ENCODE assay signal across 8 cellular contexts in the genomic region with DNA sequence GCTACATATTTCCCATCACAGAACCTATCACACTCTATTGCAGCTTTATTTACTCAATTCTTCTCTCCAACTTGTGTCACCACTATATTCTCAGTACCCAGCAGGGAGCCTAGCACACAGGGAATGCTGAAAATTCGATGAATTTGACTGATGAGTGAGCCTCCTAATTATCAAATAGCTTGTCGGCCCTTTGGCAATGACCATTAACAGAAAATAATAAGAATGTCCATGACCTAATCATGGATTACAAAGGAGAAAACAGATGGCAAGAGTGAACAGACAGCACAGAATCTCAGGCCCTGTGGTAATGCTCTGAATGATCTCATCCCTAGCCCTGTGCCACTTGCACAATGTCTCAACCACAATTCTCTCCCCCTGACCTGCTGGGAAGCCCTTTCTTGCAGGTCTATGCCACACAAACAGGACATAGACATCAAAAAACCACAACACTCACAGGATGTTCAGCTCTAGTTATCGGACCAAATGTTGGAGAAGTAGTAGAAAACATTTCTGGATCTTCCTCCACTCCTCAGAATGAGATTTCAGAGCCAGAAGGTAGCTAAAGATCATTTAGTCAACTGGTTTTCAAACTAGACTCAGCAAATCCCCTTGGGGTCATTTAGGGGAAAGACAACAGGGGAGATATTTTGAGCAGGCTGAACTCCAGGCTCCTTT.
DNase-seq lines count a peak whose midpoint lies in the region; ATAC-seq and TF ChIP-seq lines count a peak whose summit lies in the region.

No MANE protein-coding gene starts in this region.

- peaks cover 33% of the 10 kb centered on the region for H3K4me1 ChIP-seq in CD8-positive, alpha-beta memory T cell (ENCODE audit: insufficient read depth, low read length)

- intact Hi-C loops in sciatic nerve (cut with DNase I): loop anchor here (5.0 kb wide), 1 partner anchor 77 kb away; no protein-coding TSS in a partner anchor

- H3K36me3 ChIP-seq in CD8-positive, alpha-beta memory T cell (ENCODE audit: insufficient read depth, low read length): no peaks in the 10 kb centered on the region
- H3K36me3 ChIP-seq in MG63: no peaks in the 10 kb centered on the region; the same call in 1 of the 2 replicates

- no peaks in the 10 kb centered on the region for H3K27me3 Mint-ChIP-seq in CD8-positive, alpha-beta memory T cell
- H3K27me3 Mint-ChIP-seq in activated CD4-positive, alpha-beta memory T cell treated with anti-CD3 and anti-CD28 coated beads, Interleukin-2, amount 10 ng/mL, durations not matched to agents 7 days and 5 days: no peaks in the 10 kb centered on the region

- no peaks in the 10 kb centered on the region for H3K9me3 Mint-ChIP-seq in CD8-positive, alpha-beta memory T cell
- H3K9me3 Mint-ChIP-seq in activated CD4-positive, alpha-beta memory T cell treated with anti-CD3 and anti-CD28 coated beads, Interleukin-2, amount 10 ng/mL, durations not matched to agents 7 days and 5 days: no peaks in the 10 kb centered on the region

- H3K4me1 Mint-ChIP-seq in CD8-positive, alpha-beta memory T cell: peaks cover 48 to 68% (median 61%) of the 10 kb centered on the region in 3 donors
- H3K4me1 Mint-ChIP-seq in activated CD4-positive, alpha-beta memory T cell treated with anti-CD3 and anti-CD28 coated beads, Interleukin-2, amount 10 ng/mL, durations not matched to agents 7 days and 5 days: peaks cover 56% of the 10 kb centered on the region

- no peaks in the 10 kb centered on the region for H3K27me3 ChIP-seq in CD8-positive, alpha-beta memory T cell (ENCODE audit: insufficient read depth, low read length, poor library complexity, severe bottlenecking)
- H3K27me3 ChIP-seq in MG63: no peaks in the 10 kb centered on the region

- DNase-seq in CD8-positive, alpha-beta memory T cell: peak; percentile 8 to 65 (median 42)
- peak; percentile 72 for DNase-seq in MG63
- peak; percentile 72 for DNase-seq in activated CD4-positive, alpha-beta memory T cell treated with anti-CD3 and anti-CD28 coated beads, Interleukin-2, amount 10 ng/mL, durations not matched to agents 7 days and 5 days
- peak; percentile 84 for DNase-seq in fibroblast of the aortic adventitia (ENCODE audit: low read depth)
- DNase-seq in sciatic nerve (ENCODE audit: low spot score): no peak
- DNase-seq in 8988T: no peak
- no peak for DNase-seq in NAMALWA (ENCODE audit: low spot score)

- peak overlapping the region; percentile 6 to 70 (median 37) for H3K4me3 Mint-ChIP-seq in CD8-positive, alpha-beta memory T cell
- peak overlapping the region; percentile 2 for H3K4me3 Mint-ChIP-seq in activated CD4-positive, alpha-beta memory T cell treated with anti-CD3 and anti-CD28 coated beads, Interleukin-2, amount 10 ng/mL, durations not matched to agents 7 days and 5 days

- H3K36me3 Mint-ChIP-seq in CD8-positive, alpha-beta memory T cell: peaks cover 0 to 3% (median 0%) of the 10 kb centered on the region in 3 donors
- H3K36me3 Mint-ChIP-seq in activated CD4-positive, alpha-beta memory T cell treated with anti-CD3 and anti-CD28 coated beads, Interleukin-2, amount 10 ng/mL, durations not matched to agents 7 days and 5 days (ENCODE audit: low read depth): peaks cover 2% of the 10 kb centered on the region

- ATAC-seq in sciatic nerve (peak; percentile 93), GM21423 (IDR thresholded peaks at IDR 0.05; ENCODE audit: unreplicated experiment) (no peak)

- peak overlapping the region; percentile 62 to 99 (median 89) for H3K27ac Mint-ChIP-seq in CD8-positive, alpha-beta memory T cell
- H3K27ac Mint-ChIP-seq in activated CD4-positive, alpha-beta memory T cell treated with anti-CD3 and anti-CD28 coated beads, Interleukin-2, amount 10 ng/mL, durations not matched to agents 7 days and 5 days: peak overlapping the region; percentile 23

- H3K27ac ChIP-seq in CD8-positive, alpha-beta memory T cell (ENCODE audit: low read depth, low read length): no peak overlapping the region

- H3K4me3 ChIP-seq in CD8-positive, alpha-beta memory T cell (ENCODE audit: low read length): no peak overlapping the region
- no peak overlapping the region for H3K4me3 ChIP-seq in MG63
- no peak overlapping the region for H3K4me3 ChIP-seq in fibroblast of the aortic adventitia (ENCODE audit: low read depth, low read length)

- CTCF ChIA-PET in CD8-positive, alpha-beta memory T cell (lab: Charles Lee): interaction anchor here (0.9 to 12.8 kb wide), 12 partner anchors 9 to 116 kb away, joined by 3 to 317 read pairs (median 4); no protein-coding TSS in a partner anchor
- CTCF ChIA-PET in activated CD4-positive, alpha-beta memory T cell treated with anti-CD3 and anti-CD28 coated beads, Interleukin-2, amount 10 ng/mL, durations not matched to agents 7 days and 5 days (lab: Charles Lee): interaction anchor here (0.6 to 7.7 kb wide), 11 partner anchors 8 to 439 kb away, joined by 3 to 393 read pairs (median 4); a partner anchor contains a TSS

- POLR2A ChIA-PET in CD8-positive, alpha-beta memory T cell (lab: Charles Lee): interaction anchor here (0.5 to 1.7 kb wide), 7 partner anchors 11 to 84 kb away, joined by 3 to 10 read pairs (median 4); no protein-coding TSS in a partner anchor
- POLR2A ChIA-PET in activated CD4-positive, alpha-beta memory T cell treated with anti-CD3 and anti-CD28 coated beads, Interleukin-2, amount 10 ng/mL, durations not matched to agents 7 days and 5 days (lab: Charles Lee): interaction anchor here (0.6 to 5.3 kb wide), 11 partner anchors 10 to 643 kb away, joined by 3 to 51 read pairs (median 3); a partner anchor contains a TSS

- no peaks in the 10 kb centered on the region for H3K9me3 ChIP-seq in CD8-positive, alpha-beta memory T cell (ENCODE audit: low read length)
- no peaks in the 10 kb centered on the region for H3K9me3 ChIP-seq in MG63

- no peak for TF ChIP-seq CTCF in fibroblast of the aortic adventitia (IDR thresholded peaks at IDR 0.05; ENCODE audit: insufficient read depth, low read length)

Comparison
In these comparisons a context has a peak if more than half of its experiments do, and no peak if none do; other contexts are left out.
1. DNase-seq: peak in CD8-positive, alpha-beta memory T cell (5 of 5), MG63 (single experiment), activated CD4-positive, alpha-beta memory T cell treated with anti-CD3 and anti-CD28 coated beads, Interleukin-2, amount 10 ng/mL, durations not matched to agents 7 days and 5 days (single experiment) and fibroblast of the aortic adventitia (single experiment); none in sciatic nerve (single experiment), 8988T (single experiment) and NAMALWA (single experiment).